ENCODE assay signal across 23 cellular contexts in genomic region chr2:231334981-231335380, GRCh38.
"Had no signal": no experiment of that assay in that cellular context is flagged by ENCODE, and none has a peak within 500 bp of the region (broad histone marks: within the 10 kb centered on the region; RNA-seq: fewer than 3 reads in every experiment).

No MANE protein-coding gene starts in this region.

- H3K27me3 ChIP-seq: ascending aorta, body of pancreas, Peyer's patch had no signal

- H3K4me3 Mint-ChIP-seq: activated CD4-positive, alpha-beta T cell treated with anti-CD3 and anti-CD28 coated beads for 36 hours; activated CD8-positive, alpha-beta T cell treated with anti-CD3 and anti-CD28 coated beads for 36 hours; activated naive CD4-positive, alpha-beta T cell treated with anti-CD3 and anti-CD28 coated beads, Interleukin-2, amount 50 U/mL, for 24 hours; central memory CD8-positive, alpha-beta T cell; T-helper 17 cell had no signal

- H3K9me3 Mint-ChIP-seq: activated CD8-positive, alpha-beta T cell treated with anti-CD3 and anti-CD28 coated beads for 36 hours; activated naive CD4-positive, alpha-beta T cell treated with anti-CD3 and anti-CD28 coated beads, Interleukin-2, amount 50 U/mL, for 24 hours; central memory CD8-positive, alpha-beta T cell had no signal

- H3K4me3 ChIP-seq: ascending aorta, body of pancreas, Peyer's patch had no signal

- ATAC-seq: activated CD4-positive, alpha-beta T cell treated with anti-CD3 and anti-CD28 coated beads for 36 hours; activated CD8-positive, alpha-beta T cell treated with anti-CD3 and anti-CD28 coated beads for 36 hours; body of pancreas; T-helper 17 cell had no signal

- H3K36me3 ChIP-seq: Peyer's patch had no signal

- H3K4me1 Mint-ChIP-seq: activated CD4-positive, alpha-beta T cell treated with anti-CD3 and anti-CD28 coated beads for 36 hours; activated naive CD4-positive, alpha-beta T cell treated with anti-CD3 and anti-CD28 coated beads, Interleukin-2, amount 50 U/mL, for 24 hours; central memory CD8-positive, alpha-beta T cell; T-helper 17 cell had no signal

- H3K27ac ChIP-seq: ascending aorta, body of pancreas, Peyer's patch, RWPE1 had no signal

- H3K4me1 ChIP-seq: ascending aorta, body of pancreas, Peyer's patch had no signal

- H3K36me3 Mint-ChIP-seq: activated naive CD4-positive, alpha-beta T cell treated with anti-CD3 and anti-CD28 coated beads, Interleukin-2, amount 50 U/mL, for 24 hours had no signal

- H3K9me3 ChIP-seq: ascending aorta, body of pancreas, Peyer's patch had no signal

- H3K27ac Mint-ChIP-seq: activated CD4-positive, alpha-beta T cell treated with anti-CD3 and anti-CD28 coated beads for 36 hours; activated CD8-positive, alpha-beta T cell treated with anti-CD3 and anti-CD28 coated beads for 36 hours; activated naive CD4-positive, alpha-beta T cell treated with anti-CD3 and anti-CD28 coated beads, Interleukin-2, amount 50 U/mL, for 24 hours; T-helper 17 cell had no signal

- DNase-seq: activated CD4-positive, alpha-beta T cell treated with anti-CD3 and anti-CD28 coated beads for 36 hours; activated CD4-positive, CD25-positive, alpha-beta regulatory T cell; activated CD8-positive, alpha-beta memory T cell treated with anti-CD3 and anti-CD28 coated beads, Interleukin-2, amount 50 U/mL, for 4 hours; activated CD8-positive, alpha-beta T cell treated with anti-CD3 and anti-CD28 coated beads for 36 hours; activated naive CD4-positive, alpha-beta T cell; amniotic stem cell; body of pancreas; Karpas-422; NCI-H1105 treated with DMSO at 0.1 percent for 48 hours; NCI-H1436 treated with DMSO at 0.1 percent for 48 hours; NCI-H187; NCI-H2081 treated with DMSO at 0.1 percent for 48 hours; NCI-H2227 treated with DMSO at 0.1 percent for 48 hours; NCI-H446 treated with DMSO at 0.1 percent for 48 hours; NCI-H526 treated with DMSO at 0.1 percent for 48 hours; SHP77; T-helper 17 cell; T-helper 9 cell had no signal

- H3K27me3 Mint-ChIP-seq: activated CD4-positive, alpha-beta T cell treated with anti-CD3 and anti-CD28 coated beads for 36 hours; activated CD8-positive, alpha-beta T cell treated with anti-CD3 and anti-CD28 coated beads for 36 hours; activated naive CD4-positive, alpha-beta T cell treated with anti-CD3 and anti-CD28 coated beads, Interleukin-2, amount 50 U/mL, for 24 hours; central memory CD8-positive, alpha-beta T cell had no signal
